In genomic region chr9:126661521-126662251, GRCh38 we compare ENCODE assay signal across 1 cellular context.
A peak's percentile ranks its signal among the peaks of the same experiment; 100 is the strongest.
TF ChIP-seq lines count a peak whose summit lies in the region.

No MANE protein-coding gene starts in this region.

TF ChIP-seq in HepG2, 621 proteins besides CTCF, POLR2A, EP300 and RAD21 (continued from another document):
- TF ChIP-seq, protein P1, sequence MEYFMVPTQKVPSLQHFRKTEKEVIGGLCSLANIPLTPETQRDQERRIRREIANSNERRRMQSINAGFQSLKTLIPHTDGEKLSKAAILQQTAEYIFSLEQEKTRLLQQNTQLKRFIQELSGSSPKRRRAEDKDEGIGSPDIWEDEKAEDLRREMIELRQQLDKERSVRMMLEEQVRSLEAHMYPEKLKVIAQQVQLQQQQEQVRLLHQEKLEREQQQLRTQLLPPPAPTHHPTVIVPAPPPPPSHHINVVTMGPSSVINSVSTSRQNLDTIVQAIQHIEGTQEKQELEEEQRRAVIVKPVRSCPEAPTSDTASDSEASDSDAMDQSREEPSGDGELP (IDR thresholded peaks at IDR 0.05; ENCODE audit: borderline replicate concordance, low read depth): peak; percentile 73; the same call in 1 of the 2 replicates
- TF ChIP-seq CENPX (CRISPR knock-in tag; IDR thresholded peaks at IDR 0.05): no peak
